In genomic region chr2:230660294-230661060, GRCh38 we compare ENCODE assay signal across 9 cellular contexts. TPM values are rescaled to one million over a fixed set of nuclear protein-coding genes. Genes with fewer than 3 reads are reported as not detected.
A peak's percentile ranks its signal among the peaks of the same experiment; 100 is the strongest.
DNase-seq lines count a peak whose midpoint lies in the region; ATAC-seq and TF ChIP-seq lines count a peak whose summit lies in the region.
"Had no signal": no experiment of that assay in that cellular context is flagged by ENCODE, and none has a peak within 500 bp of the region (broad histone marks: within the 10 kb centered on the region; RNA-seq: fewer than 3 reads in every experiment).

No MANE protein-coding gene starts in this region.

- no peak for TF ChIP-seq CTCF in GM12864 (IDR thresholded peaks at IDR 0.05; ENCODE audit: low read depth, low read length, missing control alignments)
- TF ChIP-seq CTCF in psoas muscle (IDR thresholded peaks at IDR 0.05): no peak

- intact Hi-C loops in psoas muscle (cut with DNase I): no loop called here

- H3K4me3 ChIP-seq in GM12864 (ENCODE audit: low read depth, low read length) (0 out of 2 replicates have a peak overlapping the region, but pooled peaks have one; percentile 7), psoas muscle (no peak overlapping the region)
- H3K4me3 ChIP-seq in effector memory CD4-positive, alpha-beta T cell (ENCODE audit: insufficient read depth, low read depth, low read length, poor library complexity, severe bottlenecking): no peak overlapping the region

- peak overlapping the region; percentile 50 for H3K27ac ChIP-seq in effector memory CD4-positive, alpha-beta T cell (ENCODE audit: insufficient read depth, low read length, poor library complexity, severe bottlenecking)
- H3K27ac ChIP-seq in psoas muscle: no peak overlapping the region

- peak; percentile 56 to 87 (median 80) for ATAC-seq in psoas muscle
- ATAC-seq in GM19452 (IDR thresholded peaks at IDR 0.05; ENCODE audit: unreplicated experiment): no peak

- H3K27me3 ChIP-seq in effector memory CD4-positive, alpha-beta T cell (replicated peaks; ENCODE audit: control insufficient read depth, insufficient read depth, low read length, poor library complexity, severe bottlenecking): no peaks in the 10 kb centered on the region
- H3K27me3 ChIP-seq in psoas muscle (ENCODE audit: insufficient read depth in 3 of 3, low read length in 2 of 3): no peaks in the 10 kb centered on the region

- peaks cover 85% of the 10 kb centered on the region for H3K4me1 ChIP-seq in effector memory CD4-positive, alpha-beta T cell (ENCODE audit: control insufficient read depth, insufficient read depth, low read length, poor library complexity, severe bottlenecking)
- H3K4me1 ChIP-seq in psoas muscle: peaks cover 13% of the 10 kb centered on the region

- WGBS in psoas muscle, 3 donors: 26 to 43% (median 31%) methylated on average over 14 to 15 of the region's 15 CpGs

- no peaks in the 10 kb centered on the region for H3K9me3 ChIP-seq in effector memory CD4-positive, alpha-beta T cell (ENCODE audit: control insufficient read depth, low read length)
- no peaks in the 10 kb centered on the region for H3K9me3 ChIP-seq in psoas muscle

- no peaks in the 10 kb centered on the region for H3K36me3 ChIP-seq in effector memory CD4-positive, alpha-beta T cell (ENCODE audit: control insufficient read depth, insufficient read depth, low read length)
- H3K36me3 ChIP-seq in psoas muscle (ENCODE audit: insufficient read depth in 1 of 2, low read depth in 1 of 2): no peaks in the 10 kb centered on the region

- DNase-seq in GM12864 (ENCODE audit: low read depth) (no peak), SKM-1 treated with dmso at 0.1 percent for 144 hours (lab: John Stamatoyannopoulos, UW; ENCODE audit: unreplicated experiment) (peak; percentile 93), psoas muscle (peak; percentile 55 to 70), NCI-H510A (lab: John Stamatoyannopoulos, UW) (no peak), dedifferentiated amniotic fluid mesenchymal stem cell (ENCODE audit: extremely low spot score) (no peak), foreskin melanocyte (no peak)
- DNase-seq in effector memory CD4-positive, alpha-beta T cell: peak in 1 of 3 donors; percentile 9
- DNase-seq: NCI-H1092 had no signal

RNA-seq across cellular contexts. Expression of gene CAB39, which starts 52.2 kb away (rescaled TPM):
- 100 to 1,000 TPM; 107 to 139 (median 128) TPM for total RNA-seq in psoas muscle
- 100 to 1,000 TPM in 1 of 3 donors, 10 to 100 TPM in 2; 36.0 to 166 (median 55.3) TPM for polyA plus RNA-seq in psoas muscle

Comparison
In these comparisons a context has a peak if more than half of its experiments do, and no peak if none do; other contexts are left out.
1. DNase-seq: peak in SKM-1 treated with dmso at 0.1 percent for 144 hours (single experiment) and psoas muscle (2 of 2); none in GM12864 (single experiment), NCI-H510A (single experiment), dedifferentiated amniotic fluid mesenchymal stem cell (single experiment) and foreskin melanocyte (single experiment).